Comparison of ENCODE assay signal across 1 cellular context in genomic region chr19:43526884-43527859, GRCh38.
TF ChIP-seq lines count a peak whose summit lies in the region.

Gene ETHE1 (minus strand): TSS chr19:43527201. CDS start chr19:43527177, 24 bp downstream.

TF ChIP-seq in WTC11, 78 proteins besides CTCF, POLR2A, EP300 and RAD21 (continued from another document):
- TF ChIP-seq E2F4 (CRISPR knock-in tag; IDR thresholded peaks at IDR 0.05; ENCODE audit: borderline replicate concordance, low read depth) (no peak), NR1H2 (CRISPR knock-in tag; IDR thresholded peaks at IDR 0.05) (no peak), STAT6 (CRISPR knock-in tag; conservative IDR thresholded peaks at IDR 0.05; ENCODE audit: low read depth) (no peak), MYBL2 (CRISPR knock-in tag; IDR thresholded peaks at IDR 0.05) (no peak; the same call in 1 of the 2 replicates), IRF2 (CRISPR knock-in tag; IDR thresholded peaks at IDR 0.05; ENCODE audit: borderline replicate concordance, low read depth) (no peak), HMGXB4 (CRISPR knock-in tag; IDR thresholded peaks at IDR 0.05) (peak; percentile 45; the same call in 1 of the 2 replicates), ZNF121 (CRISPR knock-in tag; IDR thresholded peaks at IDR 0.05) (no peak), E2F1 (CRISPR knock-in tag; IDR thresholded peaks at IDR 0.05) (no peak), FOXJ3 (CRISPR knock-in tag; IDR thresholded peaks at IDR 0.05; ENCODE audit: borderline replicate concordance) (no peak), FOXP4 (CRISPR knock-in tag; IDR thresholded peaks at IDR 0.05) (0 out of 2 replicates have a peak, but pooled peaks have one; percentile 22), ESRRA (CRISPR knock-in tag; IDR thresholded peaks at IDR 0.05; ENCODE audit: borderline replicate concordance) (no peak; the same call in 1 of the 2 replicates), SMAD3 (CRISPR knock-in tag; IDR thresholded peaks at IDR 0.05; ENCODE audit: borderline replicate concordance) (no peak), ZNF317 (CRISPR knock-in tag; IDR thresholded peaks at IDR 0.05; ENCODE audit: borderline replicate concordance, low read depth) (no peak), ATF1 (CRISPR knock-in tag; IDR thresholded peaks at IDR 0.05) (no peak), ATF6 (CRISPR knock-in tag; IDR thresholded peaks at IDR 0.05) (no peak), CDX4 (CRISPR knock-in tag; IDR thresholded peaks at IDR 0.05; ENCODE audit: borderline replicate concordance) (no peak), GTF2I (CRISPR knock-in tag; conservative IDR thresholded peaks at IDR 0.05) (no peak)
TF ChIP-seq in WTC11: peak in this region for 11.
